1 cellular context compared by ENCODE assay signal in genomic region chr7:17558135-17558534, GRCh38.
TF ChIP-seq lines count a peak whose summit lies in the region.

No MANE protein-coding gene starts in this region.

TF ChIP-seq in IMR-90, 13 proteins besides CTCF, POLR2A, EP300 and RAD21 (continued from another document):
- TF ChIP-seq ELK1 (IDR thresholded peaks at IDR 0.05; ENCODE audit: borderline replicate concordance, low read depth, low read length) (no peak), RCOR1 (IDR thresholded peaks at IDR 0.05; ENCODE audit: insufficient replicate concordance, low read length) (no peak), SMC3 (IDR thresholded peaks at IDR 0.05; ENCODE audit: low read depth, low read length) (no peak), MXI1 (IDR thresholded peaks at IDR 0.05; ENCODE audit: borderline replicate concordance, low read depth, low read length) (no peak)
